1 cellular context compared by ENCODE assay signal in genomic region chr10:117221156-117221711, GRCh38.
TF ChIP-seq lines count a peak whose summit lies in the region.

No MANE protein-coding gene starts in this region.

TF ChIP-seq in GM12878, 131 proteins besides CTCF, POLR2A, EP300 and RAD21 (continued from another document):
- TF ChIP-seq CUX1 (IDR thresholded peaks at IDR 0.05; ENCODE audit: insufficient replicate concordance, low read depth, low read length) (no peak), SMAD5 (IDR thresholded peaks at IDR 0.05; ENCODE audit: low read depth) (no peak), NR2C1 (IDR thresholded peaks at IDR 0.05) (no peak)
TF ChIP-seq in GM12878: peak in this region for 0.
